ENCODE assay signal across 8 cellular contexts in genomic region chr1:226871047-226871365, GRCh38. TPM values are rescaled to one million over a fixed set of nuclear protein-coding genes. Genes with fewer than 3 reads are reported as not detected.
DNase-seq lines count a peak whose midpoint lies in the region; ATAC-seq and TF ChIP-seq lines count a peak whose summit lies in the region.

No MANE protein-coding gene starts in this region.

- peak overlapping the region; percentile 83 for H3K4me3 Mint-ChIP-seq in CD8-positive, alpha-beta T cell

- POLR2A ChIA-PET in CD8-positive, alpha-beta T cell (lab: Charles Lee) = interaction anchor here (0.7 kb wide), 1 partner anchor 12 kb away, joined by 4 read pairs; no protein-coding TSS in a partner anchor

- H3K9ac ChIP-seq in OCI-LY1 (ENCODE audit: low read length) = peak overlapping the region; percentile 43; the same call in 1 of the 2 replicates

- H3K4me3 ChIP-seq in CD8-positive, alpha-beta T cell (ENCODE audit: low read depth, low read length) = peak overlapping the region; percentile 64
- H3K4me3 ChIP-seq in OCI-LY1 (ENCODE audit: low read depth, low read length, poor library complexity, severe bottlenecking) = peak overlapping the region; percentile 58
- peak overlapping the region; percentile 73 to 75 for H3K4me3 ChIP-seq in esophagus (ENCODE audit: low read depth in 1 of 2, low read length in 2 of 2)
- peak overlapping the region; percentile 84 for H3K4me3 ChIP-seq in osteoblast (ENCODE audit: insufficient read depth, low read length)

- H2AFZ ChIP-seq in OCI-LY1 (ENCODE audit: low read length) = no peak overlapping the region
- peak overlapping the region; percentile 93 for H2AFZ ChIP-seq in osteoblast (ENCODE audit: low read length)

- H3K4me2 ChIP-seq in OCI-LY1 (ENCODE audit: low read length) = peak overlapping the region; percentile 69
- H3K4me2 ChIP-seq in osteoblast (ENCODE audit: insufficient read depth, low read length) = peak overlapping the region; percentile 87

- WGBS in esophagus, 2 donors = 0 to 2% methylated on average over 18 to 19 of the region's 19 CpGs

- no peaks in the 10 kb centered on the region for H3K27me3 ChIP-seq in CD8-positive, alpha-beta T cell (ENCODE audit: insufficient read depth, low read length)
- H3K27me3 ChIP-seq in OCI-LY1 (ENCODE audit: insufficient read depth, low read length) = 0 out of 2 replicates have a peak, but pooled peaks cover 17% of the 10 kb centered on the region
- no peaks in the 10 kb centered on the region for H3K27me3 ChIP-seq in esophagus (ENCODE audit: control insufficient read depth in 1 of 2, insufficient read depth in 2 of 2, low read length in 2 of 2)
- no peaks in the 10 kb centered on the region for H3K27me3 ChIP-seq in osteoblast (ENCODE audit: insufficient read depth, low read length)

- H3K9me3 ChIP-seq in CD8-positive, alpha-beta T cell (ENCODE audit: low read length) = no peaks in the 10 kb centered on the region
- 0 out of 2 replicates have a peak, but pooled peaks cover 3% of the 10 kb centered on the region for H3K9me3 ChIP-seq in OCI-LY1 (ENCODE audit: low read length)
- H3K9me3 ChIP-seq in esophagus (ENCODE audit: control insufficient read depth in 2 of 2, insufficient read depth in 1 of 2, low read depth in 1 of 2, low read length in 1 of 2) = no peaks in the 10 kb centered on the region
- H3K9me3 ChIP-seq in osteoblast (ENCODE audit: low read depth, low read length) = no peaks in the 10 kb centered on the region

- no peak overlapping the region for H3K27ac Mint-ChIP-seq in CD8-positive, alpha-beta T cell

- H3K79me2 ChIP-seq in OCI-LY1 (ENCODE audit: insufficient read depth, low read length) (no peaks in the 10 kb centered on the region), osteoblast (ENCODE audit: insufficient read depth, low read length) (peaks cover 10% of the 10 kb centered on the region)

- H3K36me3 Mint-ChIP-seq in CD8-positive, alpha-beta T cell = no peaks in the 10 kb centered on the region

- no peaks in the 10 kb centered on the region for H3K36me3 ChIP-seq in CD8-positive, alpha-beta T cell (ENCODE audit: insufficient read depth, low read length)
- H3K36me3 ChIP-seq in OCI-LY1 (ENCODE audit: insufficient read depth, low read length) = no peaks in the 10 kb centered on the region; the same call in 1 of the 2 replicates
- H3K36me3 ChIP-seq in esophagus (ENCODE audit: control insufficient read depth in 2 of 2, insufficient read depth in 2 of 2, low read length in 1 of 2) = no peaks in the 10 kb centered on the region
- peaks cover under 1% of the 10 kb centered on the region for H3K36me3 ChIP-seq in osteoblast (ENCODE audit: insufficient read depth, low read length)

- H3K9me2 ChIP-seq in OCI-LY1 (ENCODE audit: low read depth, low read length) = no peaks in the 10 kb centered on the region

- H3K4me1 Mint-ChIP-seq in CD8-positive, alpha-beta T cell (ENCODE audit: low read depth) = peaks cover 14% of the 10 kb centered on the region

- H3K9me3 Mint-ChIP-seq in CD8-positive, alpha-beta T cell = no peaks in the 10 kb centered on the region

- no peak for DNase-seq in CD8-positive, alpha-beta T cell
- DNase-seq in osteoblast (ENCODE audit: insufficient read length, low spot score, missing footprints) (no peak), SKM-1 treated with dmso at 0.1 percent for 144 hours (lab: John Stamatoyannopoulos, UW; ENCODE audit: unreplicated experiment) (no peak), NCI-H2171 (lab: John Stamatoyannopoulos, UW) (no peak), GDM1 (lab: John Stamatoyannopoulos, UW) (no peak)

- CTCF ChIA-PET in CD8-positive, alpha-beta T cell (lab: Charles Lee) = no interaction called here

- H3K4me1 ChIP-seq in CD8-positive, alpha-beta T cell (ENCODE audit: insufficient read depth, low read length) = peaks cover 8% of the 10 kb centered on the region
- peaks cover 11% of the 10 kb centered on the region for H3K4me1 ChIP-seq in OCI-LY1 (ENCODE audit: insufficient read depth, low read length, severe bottlenecking)
- H3K4me1 ChIP-seq in esophagus (ENCODE audit: control insufficient read depth in 2 of 2, insufficient read depth in 2 of 2, low read length in 1 of 2) = peaks cover 7 to 13% of the 10 kb centered on the region in 2 donors
- peaks cover 10% of the 10 kb centered on the region for H3K4me1 ChIP-seq in osteoblast (ENCODE audit: insufficient read depth, low read length)

- H3K27me3 Mint-ChIP-seq in CD8-positive, alpha-beta T cell (ENCODE audit: low read depth) = peaks cover 13% of the 10 kb centered on the region

- H3F3A ChIP-seq in OCI-LY1 (ENCODE audit: insufficient read depth, low read length) = no peaks in the 10 kb centered on the region

- H4K20me1 ChIP-seq in OCI-LY1 (ENCODE audit: insufficient read depth, low read length) (no peaks in the 10 kb centered on the region), osteoblast (ENCODE audit: insufficient read depth, low read length) (no peaks in the 10 kb centered on the region)

- H3K27ac ChIP-seq in CD8-positive, alpha-beta T cell (ENCODE audit: low read depth, low read length) = no peak overlapping the region
- H3K27ac ChIP-seq in OCI-LY1 (ENCODE audit: low read depth, low read length, poor library complexity, severe bottlenecking) (no peak overlapping the region), esophagus (ENCODE audit: low read depth in 2 of 2, low read length in 1 of 2) (peak overlapping the region; percentile 81 to 84), osteoblast (ENCODE audit: low read depth, low read length) (peak overlapping the region; percentile 8)

- ATAC-seq in CD8-positive, alpha-beta T cell = no peak
- ATAC-seq in HG03565 (IDR thresholded peaks at IDR 0.05; ENCODE audit: unreplicated experiment) = no peak

- TF ChIP-seq CTCF in CD8-positive, alpha-beta T cell (IDR thresholded peaks at IDR 0.05) = no peak
- no peak for TF ChIP-seq CTCF in OCI-LY1 (IDR thresholded peaks at IDR 0.05; ENCODE audit: low read length)
- no peak for TF ChIP-seq CTCF in osteoblast (IDR thresholded peaks at IDR 0.05; ENCODE audit: extremely low read depth, low read depth, low read length)

- intact Hi-C loops in CD8-positive, alpha-beta T cell (cut with DNase I, micrococcal nuclease) = loop anchor here in 1 of 2 experiments (2.0 kb wide), 1 partner anchor 68 kb away; no protein-coding TSS in a partner anchor

RNA-seq across cellular contexts. Expression of gene PSEN2, which starts 0.6 kb away (rescaled TPM):
- total RNA-seq in CD8-positive, alpha-beta T cell = 1 to 10 TPM in 1 of 2 experiments, under 1 TPM in 1; 1.00 to 1.7 TPM
- 10 to 100 TPM in 1 of 2 donors, 1 to 10 TPM in 1; 8.8 to 12.0 TPM for polyA plus RNA-seq in esophagus
- total RNA-seq in osteoblast = 31.5 and 32.9 TPM in 2 replicates

Comparison
In these comparisons a context has a peak if more than half of its experiments do, and no peak if none do; other contexts are left out.
1. H3K27ac ChIP-seq: peak in esophagus (2 of 2) and osteoblast (single experiment); none in CD8-positive, alpha-beta T cell (single experiment) and OCI-LY1 (single experiment).
2. RNA of gene PSEN2, which starts 0.6 kb away (total RNA-seq): 31.5 to 32.9 TPM in osteoblast; 1.00 to 1.7 TPM in CD8-positive, alpha-beta T cell; every median in the first group is over 10 times any median in the second.
3. Peak in every context shown above with its lines, with median percentiles within 50 percentile points of each other: H3K4me3 ChIP-seq.